8 cellular contexts compared by ENCODE assay signal in genomic region chr15:35833590-35833989, GRCh38.
"Had no signal": no experiment of that assay in that cellular context is flagged by ENCODE, and none has a peak within 500 bp of the region (broad histone marks: within the 10 kb centered on the region; RNA-seq: fewer than 3 reads in every experiment).

No MANE protein-coding gene starts in this region.

- H3K4me3 ChIP-seq: HAP-1 had no signal

- DNase-seq: GOT3, H7, HFFc6, KBM-7 had no signal

- ATAC-seq: HCT116, HepG2 had no signal

- H3K9me3 ChIP-seq: HAP-1 had no signal

- H3K4me1 ChIP-seq: HAP-1 had no signal

- H3K36me3 ChIP-seq: HAP-1 had no signal

- H3K27ac ChIP-seq: HL-60 had no signal
